In the genomic region with DNA sequence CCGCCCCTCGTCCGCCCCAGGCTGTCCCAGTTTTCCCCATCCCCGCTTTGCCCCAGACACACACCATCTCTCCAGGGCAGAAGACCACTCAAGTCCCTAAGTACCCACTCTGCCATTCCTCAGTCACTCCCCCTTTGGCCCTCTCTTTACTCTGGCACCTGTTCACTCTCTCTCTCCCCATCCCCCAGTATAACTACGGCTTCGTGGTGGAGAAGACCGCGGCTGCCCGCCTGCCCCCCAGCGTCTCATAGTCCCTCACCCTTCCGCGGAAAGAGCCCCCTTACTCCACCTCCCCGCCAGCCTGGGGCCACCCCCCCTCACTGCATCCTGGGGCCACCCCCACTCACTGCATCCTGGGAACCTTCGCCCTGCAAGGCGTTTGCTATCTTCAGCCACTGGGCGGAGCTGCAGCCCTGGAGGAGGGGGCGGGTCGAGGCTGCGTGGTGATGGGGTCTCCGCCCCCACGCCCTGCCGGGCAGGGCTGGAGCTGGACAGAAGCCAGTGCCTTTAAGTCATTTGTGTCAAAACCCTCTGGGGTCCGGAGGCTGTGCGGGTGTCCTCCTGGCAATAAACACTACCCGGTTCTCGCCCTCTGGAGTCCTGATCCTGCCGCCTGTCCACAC, we compare ENCODE assay signal across 1 cellular context.
TF ChIP-seq lines count a peak whose summit lies in the region.

No MANE protein-coding gene starts in this region.

TF ChIP-seq in HepG2, 621 proteins besides CTCF, POLR2A, EP300 and RAD21 (continued from another document):
- TF ChIP-seq, protein P1, sequence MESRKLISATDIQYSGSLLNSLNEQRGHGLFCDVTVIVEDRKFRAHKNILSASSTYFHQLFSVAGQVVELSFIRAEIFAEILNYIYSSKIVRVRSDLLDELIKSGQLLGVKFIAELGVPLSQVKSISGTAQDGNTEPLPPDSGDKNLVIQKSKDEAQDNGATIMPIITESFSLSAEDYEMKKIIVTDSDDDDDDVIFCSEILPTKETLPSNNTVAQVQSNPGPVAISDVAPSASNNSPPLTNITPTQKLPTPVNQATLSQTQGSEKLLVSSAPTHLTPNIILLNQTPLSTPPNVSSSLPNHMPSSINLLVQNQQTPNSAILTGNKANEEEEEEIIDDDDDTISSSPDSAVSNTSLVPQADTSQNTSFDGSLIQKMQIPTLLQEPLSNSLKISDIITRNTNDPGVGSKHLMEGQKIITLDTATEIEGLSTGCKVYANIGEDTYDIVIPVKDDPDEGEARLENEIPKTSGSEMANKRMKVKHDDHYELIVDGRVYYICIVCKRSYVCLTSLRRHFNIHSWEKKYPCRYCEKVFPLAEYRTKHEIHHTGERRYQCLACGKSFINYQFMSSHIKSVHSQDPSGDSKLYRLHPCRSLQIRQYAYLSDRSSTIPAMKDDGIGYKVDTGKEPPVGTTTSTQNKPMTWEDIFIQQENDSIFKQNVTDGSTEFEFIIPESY (CRISPR knock-in tag; IDR thresholded peaks at IDR 0.05), result peak; percentile 62; the same call in 1 of the 2 replicates
- TF ChIP-seq PHF20 (CRISPR knock-in tag; IDR thresholded peaks at IDR 0.05) (no peak), ZBTB7B (CRISPR knock-in tag; IDR thresholded peaks at IDR 0.05) (no peak), ZNF251 (CRISPR knock-in tag; IDR thresholded peaks at IDR 0.05) (no peak), ZFP90 (CRISPR knock-in tag; IDR thresholded peaks at IDR 0.05; ENCODE audit: borderline replicate concordance) (no peak)
- TF ChIP-seq, protein P2, sequence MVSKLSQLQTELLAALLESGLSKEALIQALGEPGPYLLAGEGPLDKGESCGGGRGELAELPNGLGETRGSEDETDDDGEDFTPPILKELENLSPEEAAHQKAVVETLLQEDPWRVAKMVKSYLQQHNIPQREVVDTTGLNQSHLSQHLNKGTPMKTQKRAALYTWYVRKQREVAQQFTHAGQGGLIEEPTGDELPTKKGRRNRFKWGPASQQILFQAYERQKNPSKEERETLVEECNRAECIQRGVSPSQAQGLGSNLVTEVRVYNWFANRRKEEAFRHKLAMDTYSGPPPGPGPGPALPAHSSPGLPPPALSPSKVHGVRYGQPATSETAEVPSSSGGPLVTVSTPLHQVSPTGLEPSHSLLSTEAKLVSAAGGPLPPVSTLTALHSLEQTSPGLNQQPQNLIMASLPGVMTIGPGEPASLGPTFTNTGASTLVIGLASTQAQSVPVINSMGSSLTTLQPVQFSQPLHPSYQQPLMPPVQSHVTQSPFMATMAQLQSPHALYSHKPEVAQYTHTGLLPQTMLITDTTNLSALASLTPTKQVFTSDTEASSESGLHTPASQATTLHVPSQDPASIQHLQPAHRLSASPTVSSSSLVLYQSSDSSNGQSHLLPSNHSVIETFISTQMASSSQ (IDR thresholded peaks at IDR 0.05; ENCODE audit: low read depth), result no peak
- TF ChIP-seq, protein P2 (CRISPR knock-in tag; IDR thresholded peaks at IDR 0.05; ENCODE audit: borderline replicate concordance), result no peak
